ENCODE assay signal across 28 cellular contexts in genomic region chr12:6319446-6319845, GRCh38. TPM values are rescaled to one million over a fixed set of nuclear protein-coding genes. Genes with fewer than 3 reads are reported as not detected.
"Had no signal": no experiment of that assay in that cellular context is flagged by ENCODE, and none has a peak within 500 bp of the region (broad histone marks: within the 10 kb centered on the region; RNA-seq: fewer than 3 reads in every experiment).

No MANE protein-coding gene starts in this region.

- ATAC-seq: activated CD4-positive, CD25-positive, alpha-beta regulatory T cell treated with anti-CD3 and anti-CD28 coated beads, Interleukin-2, amount 50 U/mL, for 24 hours; gastrocnemius medialis; left cardiac atrium; sciatic nerve; stimulated activated memory B cell treated with anti-CD40 and anti-IgM and Interleukin-4, amounts not matched to agents 10 μg/mL and 1 μg/mL and 100 μg/mL, for 72 hours had no signal

- H3K4me3 ChIP-seq: adrenal gland, ascending aorta, breast epithelium, coronary artery, esophagus squamous epithelium, gastrocnemius medialis, stomach, transverse colon, uterus had no signal

- H3K9me3 ChIP-seq: adrenal gland, ascending aorta, breast epithelium, esophagus squamous epithelium, gastrocnemius medialis, stomach, transverse colon, uterus had no signal

- DNase-seq: activated effector memory CD4-positive, alpha-beta T cell treated with Interleukin-2 at 50 U/mL for 16 hours; activated T-cell treated with anti-CD3 and anti-CD28 coated beads, Interleukin-2, amount 50 U/mL, for 48 hours; endodermal cell; esophagus squamous epithelium; gastrocnemius medialis; hippocampal formation; islet precursor cell; left cardiac atrium; midbrain; nucleus accumbens; small intestine; stimulated activated CD4-positive, alpha-beta T cell treated with anti-CD3 and anti-CD28 coated beads, Interleukin-2, amount 100 ng/mL, for 24 hours; stomach; SW 1271; transverse colon; uterus had no signal

- H3K4me3 Mint-ChIP-seq: activated naive CD4-positive, alpha-beta T cell treated with anti-CD3 and anti-CD28 coated beads, Interleukin-2, amount 50 U/mL, for 24 hours; endodermal cell; stimulated activated memory B cell treated with anti-CD40 and anti-IgM and Interleukin-4, amounts not matched to agents 10 μg/mL and 1 μg/mL and 100 μg/mL, for 72 hours had no signal

- FAIRE-seq: small intestine had no signal

- H3K36me3 Mint-ChIP-seq: activated naive CD4-positive, alpha-beta T cell treated with anti-CD3 and anti-CD28 coated beads, Interleukin-2, amount 50 U/mL, for 24 hours; stimulated activated memory B cell treated with anti-CD40 and anti-IgM and Interleukin-4, amounts not matched to agents 10 μg/mL and 1 μg/mL and 100 μg/mL, for 72 hours had no signal

- H3K27me3 Mint-ChIP-seq: activated naive CD4-positive, alpha-beta T cell treated with anti-CD3 and anti-CD28 coated beads, Interleukin-2, amount 50 U/mL, for 24 hours had no signal

- H3K27me3 ChIP-seq: adrenal gland, ascending aorta, breast epithelium, esophagus squamous epithelium, gastrocnemius medialis, stomach, transverse colon, uterus had no signal

- H3K9me3 Mint-ChIP-seq: activated naive CD4-positive, alpha-beta T cell treated with anti-CD3 and anti-CD28 coated beads, Interleukin-2, amount 50 U/mL, for 24 hours; endodermal cell; stimulated activated memory B cell treated with anti-CD40 and anti-IgM and Interleukin-4, amounts not matched to agents 10 μg/mL and 1 μg/mL and 100 μg/mL, for 72 hours had no signal

- H3K27ac ChIP-seq: adrenal gland, ascending aorta, coronary artery, esophagus squamous epithelium, gastrocnemius medialis, stomach, transverse colon, uterus, VCaP had no signal

- H3K36me3 ChIP-seq: adrenal gland, ascending aorta, breast epithelium, gastrocnemius medialis, transverse colon, uterus had no signal

- H3K27ac Mint-ChIP-seq: activated naive CD4-positive, alpha-beta T cell treated with anti-CD3 and anti-CD28 coated beads, Interleukin-2, amount 50 U/mL, for 24 hours; endodermal cell; stimulated activated memory B cell treated with anti-CD40 and anti-IgM and Interleukin-4, amounts not matched to agents 10 μg/mL and 1 μg/mL and 100 μg/mL, for 72 hours had no signal

RNA-seq across cellular contexts. Expression of gene PLEKHG6, which starts 9.0 kb away (rescaled TPM):
- total RNA-seq: activated CD8-positive, alpha-beta memory T cell treated with anti-CD3 and anti-CD28 coated beads for 36 hours; ascending aorta; T-helper 2 cell treated with Interferon-gamma antibody and Interleukin-4, amounts not matched to agents 100 ng/mL and 5 ng/mL, for 36 hours; temporal lobe had no signal

RNA-seq across cellular contexts. Expression of gene SCNN1A, which starts 55.9 kb away (rescaled TPM):
- total RNA-seq: temporal lobe had no signal
